ENCODE assay signal across 1 cellular context in genomic region chr22:50169774-50170341, GRCh38.
TF ChIP-seq lines count a peak whose summit lies in the region.

No MANE protein-coding gene starts in this region.

TF ChIP-seq in HepG2, 621 proteins besides CTCF, POLR2A, EP300 and RAD21 (continues in another document):
- no peak for TF ChIP-seq ZNF251 (CRISPR knock-in tag; IDR thresholded peaks at IDR 0.05)
- TF ChIP-seq SAFB2 (CRISPR knock-in tag; IDR thresholded peaks at IDR 0.05; ENCODE audit: borderline replicate concordance, low read depth), result no peak
- TF ChIP-seq ZNF580 (CRISPR knock-in tag; IDR thresholded peaks at IDR 0.05; ENCODE audit: borderline replicate concordance, low read depth), result no peak
- TF ChIP-seq THAP8 (CRISPR knock-in tag; IDR thresholded peaks at IDR 0.05; ENCODE audit: borderline replicate concordance), result no peak
- TF ChIP-seq REPIN1 (CRISPR knock-in tag; IDR thresholded peaks at IDR 0.05; ENCODE audit: borderline replicate concordance, low read depth), result no peak
- TF ChIP-seq XRCC5 (optimal IDR thresholded peaks at IDR 0.05; ENCODE audit: low read length), result no peak
- TF ChIP-seq ZNF33A (CRISPR knock-in tag; IDR thresholded peaks at IDR 0.05; ENCODE audit: borderline replicate concordance), result no peak
- no peak for TF ChIP-seq SRSF4 (IDR thresholded peaks at IDR 0.05; ENCODE audit: low read depth, low read length, poor library complexity, severe bottlenecking)
- no peak for TF ChIP-seq TSC22D2 (CRISPR knock-in tag; IDR thresholded peaks at IDR 0.05; ENCODE audit: borderline replicate concordance)
- TF ChIP-seq FOXO1 (CRISPR knock-in tag; IDR thresholded peaks at IDR 0.05), result 0 out of 2 replicates have a peak, but pooled peaks have one; percentile 11
- TF ChIP-seq HMG20A (CRISPR knock-in tag; IDR thresholded peaks at IDR 0.05; ENCODE audit: borderline replicate concordance), result no peak
- peak; percentile 53; the same call in 1 of the 2 replicates for TF ChIP-seq PATZ1 (CRISPR knock-in tag; IDR thresholded peaks at IDR 0.05)
- TF ChIP-seq USF2 (IDR thresholded peaks at IDR 0.05; ENCODE audit: low read depth, low read length), result no peak
- no peak for TF ChIP-seq USF2 (CRISPR knock-in tag; IDR thresholded peaks at IDR 0.05; ENCODE audit: borderline replicate concordance)
- TF ChIP-seq ZNF83 (CRISPR knock-in tag; IDR thresholded peaks at IDR 0.05; ENCODE audit: borderline replicate concordance), result no peak
- no peak for TF ChIP-seq ZNF280B (CRISPR knock-in tag; IDR thresholded peaks at IDR 0.05; ENCODE audit: borderline replicate concordance)
- TF ChIP-seq MNT (IDR thresholded peaks at IDR 0.05), result no peak
- no peak for TF ChIP-seq PRDM4 (CRISPR knock-in tag; IDR thresholded peaks at IDR 0.05; ENCODE audit: borderline replicate concordance)
- TF ChIP-seq RXRA (CRISPR knock-in tag; IDR thresholded peaks at IDR 0.05), result no peak
- TF ChIP-seq ZNF891 (CRISPR knock-in tag; IDR thresholded peaks at IDR 0.05), result no peak
- no peak for TF ChIP-seq MTF2 (CRISPR knock-in tag; IDR thresholded peaks at IDR 0.05; ENCODE audit: borderline replicate concordance)
- TF ChIP-seq ZNF34 (CRISPR knock-in tag; IDR thresholded peaks at IDR 0.05; ENCODE audit: borderline replicate concordance), result no peak
- TF ChIP-seq NFE2L2 (IDR thresholded peaks at IDR 0.05; ENCODE audit: low read length), result peak; percentile 86
- no peak for TF ChIP-seq MIER2 (CRISPR knock-in tag; IDR thresholded peaks at IDR 0.05)
- TF ChIP-seq ZNF749 (CRISPR knock-in tag; IDR thresholded peaks at IDR 0.05; ENCODE audit: borderline replicate concordance), result no peak
- TF ChIP-seq HIVEP1 (CRISPR knock-in tag; IDR thresholded peaks at IDR 0.05), result no peak
- TF ChIP-seq NFKBIZ (CRISPR knock-in tag; IDR thresholded peaks at IDR 0.05), result no peak
- TF ChIP-seq HNRNPK (IDR thresholded peaks at IDR 0.05; ENCODE audit: low read depth, low read length, poor library complexity, severe bottlenecking), result peak; percentile 29
- TF ChIP-seq ZNF687 (CRISPR knock-in tag; IDR thresholded peaks at IDR 0.05), result peak; percentile 18; the same call in 1 of the 2 replicates
- no peak for TF ChIP-seq HINFP (CRISPR knock-in tag; IDR thresholded peaks at IDR 0.05; ENCODE audit: low read depth)
- no peak for TF ChIP-seq NFRKB (IDR thresholded peaks at IDR 0.05)
- TF ChIP-seq RELA (CRISPR knock-in tag; IDR thresholded peaks at IDR 0.05), result no peak
- TF ChIP-seq FOXA1 (IDR thresholded peaks at IDR 0.05), result no peak
- 0 out of 2 replicates have a peak, but pooled peaks have one; percentile 13 for TF ChIP-seq FOXA1 (CRISPR knock-in tag; IDR thresholded peaks at IDR 0.05)
- TF ChIP-seq CEBPG (CRISPR knock-in tag; IDR thresholded peaks at IDR 0.05), result no peak
- no peak for TF ChIP-seq IKZF1 (IDR thresholded peaks at IDR 0.05)
- TF ChIP-seq ZBTB34 (CRISPR knock-in tag; IDR thresholded peaks at IDR 0.05), result no peak
- no peak for TF ChIP-seq CHCHD3 (CRISPR knock-in tag; IDR thresholded peaks at IDR 0.05)
- TF ChIP-seq HMGXB4 (CRISPR knock-in tag; IDR thresholded peaks at IDR 0.05; ENCODE audit: borderline replicate concordance in 1 of 2, low read depth in 1 of 2), result no peak
- no peak for TF ChIP-seq ZNF367 (CRISPR knock-in tag; IDR thresholded peaks at IDR 0.05; ENCODE audit: borderline replicate concordance)
